ENCODE assay signal across 23 cellular contexts in genomic region chr1:9435101-9435636, GRCh38.
DNase-seq lines count a peak whose midpoint lies in the region; ATAC-seq, FAIRE-seq and TF ChIP-seq lines count a peak whose summit lies in the region.
"Had no signal": no experiment of that assay in that cellular context is flagged by ENCODE, and none has a peak within 500 bp of the region (broad histone marks: within the 10 kb centered on the region; RNA-seq: fewer than 3 reads in every experiment).

No MANE protein-coding gene starts in this region.

- no peaks in the 10 kb centered on the region for H3K27me3 ChIP-seq in gastrocnemius medialis
- H3K27me3 ChIP-seq: gastroesophageal sphincter had no signal

- peaks cover 2% of the 10 kb centered on the region for H3K4me1 Mint-ChIP-seq in activated CD8-positive, alpha-beta memory T cell treated with anti-CD3 and anti-CD28 coated beads, Interleukin-2, amount 10 ng/mL, durations not matched to agents 7 days and 5 days

- H3K36me3 ChIP-seq in gastrocnemius medialis = no peaks in the 10 kb centered on the region
- H3K36me3 ChIP-seq: gastroesophageal sphincter had no signal

- no peak overlapping the region for H3K27ac Mint-ChIP-seq in activated CD8-positive, alpha-beta memory T cell treated with anti-CD3 and anti-CD28 coated beads, Interleukin-2, amount 10 ng/mL, durations not matched to agents 7 days and 5 days
- H3K27ac Mint-ChIP-seq: activated naive CD8-positive, alpha-beta T cell; activated T-cell treated with anti-CD3 and anti-CD28 coated beads, Interleukin-2, amount 50 U/mL, for 24 hours; CD4-positive, alpha-beta memory T cell; IgD-negative memory B cell; stimulated activated memory B cell treated with anti-CD40 and anti-IgM and Interleukin-4, amounts not matched to agents 10 μg/mL and 1 μg/mL and 100 μg/mL, for 72 hours had no signal

- in situ Hi-C loops in gastrocnemius medialis (cut with MboI; ENCODE audit: low sequenced_read_pairs in 4 of 4) = no loop called here

- CTCF ChIA-PET in activated CD8-positive, alpha-beta memory T cell treated with anti-CD3 and anti-CD28 coated beads, Interleukin-2, amount 10 ng/mL, durations not matched to agents 7 days and 5 days (lab: Charles Lee) = interaction anchor here (2.0 kb wide), 1 partner anchor 146 kb away, joined by 5 read pairs; no protein-coding TSS in a partner anchor

- peak overlapping the region in 3 of 4 donors; percentile 73 to 96 (median 90) for H3K27ac ChIP-seq in gastrocnemius medialis

- no peaks in the 10 kb centered on the region for H3K9me3 ChIP-seq in gastrocnemius medialis
- H3K9me3 ChIP-seq: gastroesophageal sphincter had no signal

- H3K9me3 Mint-ChIP-seq in activated CD8-positive, alpha-beta memory T cell treated with anti-CD3 and anti-CD28 coated beads, Interleukin-2, amount 10 ng/mL, durations not matched to agents 7 days and 5 days (ENCODE audit: low read depth) = no peaks in the 10 kb centered on the region
- H3K9me3 Mint-ChIP-seq: activated T-cell treated with anti-CD3 and anti-CD28 coated beads, Interleukin-2, amount 50 U/mL, for 24 hours; CD4-positive, alpha-beta memory T cell; IgD-negative memory B cell; stimulated activated memory B cell treated with anti-CD40 and anti-IgM and Interleukin-4, amounts not matched to agents 10 μg/mL and 1 μg/mL and 100 μg/mL, for 72 hours had no signal

- no peak overlapping the region for H3K4me3 ChIP-seq in gastrocnemius medialis
- H3K4me3 ChIP-seq: gastroesophageal sphincter, skin epidermis had no signal

- no peaks in the 10 kb centered on the region for H3K36me3 Mint-ChIP-seq in activated CD8-positive, alpha-beta memory T cell treated with anti-CD3 and anti-CD28 coated beads, Interleukin-2, amount 10 ng/mL, durations not matched to agents 7 days and 5 days
- H3K36me3 Mint-ChIP-seq: activated naive CD8-positive, alpha-beta T cell; CD4-positive, alpha-beta memory T cell; stimulated activated memory B cell treated with anti-CD40 and anti-IgM and Interleukin-4, amounts not matched to agents 10 μg/mL and 1 μg/mL and 100 μg/mL, for 72 hours had no signal

- TF ChIP-seq POLR2A in gastrocnemius medialis (IDR thresholded peaks at IDR 0.05) = no peak

- peaks cover 38 to 44% of the 10 kb centered on the region in 2 donors for H3K4me1 ChIP-seq in gastrocnemius medialis

- DNase-seq in GM18507 (ENCODE audit: extremely low spot score, insufficient read length, low read depth) (no peak), dermis microvascular lymphatic vessel endothelial cell (ENCODE audit: low read depth in 2 of 2) (peak; percentile 52 to 74), left colon (peak in 1 of 2 donors; percentile 73), gastrocnemius medialis (no peak), globus pallidus (ENCODE audit: low spot score) (no peak)
- no peak for DNase-seq in stimulated activated CD4-positive, alpha-beta T cell treated with anti-CD3 and anti-CD28 coated beads, Interleukin-1b, Interleukin-23, amount 100 ng/mL, for 48 hours
- no peak for DNase-seq in activated CD8-positive, alpha-beta memory T cell treated with anti-CD3 and anti-CD28 coated beads, Interleukin-2, amount 10 ng/mL, durations not matched to agents 7 days and 5 days
- DNase-seq: activated T-cell treated with anti-CD3 and anti-CD28 coated beads, Interleukin-2, amount 50 U/mL, for 24 hours; CD4-positive, alpha-beta memory T cell; central memory CD4-positive, alpha-beta T cell; DND-41; NCI-H2081; NCI-H526 treated with DMSO at 0.1 percent for 48 hours; nucleus accumbens; OCI-M1 had no signal

- FAIRE-seq in GM18507 (lab: Jason Lieb, UNC) = peak; percentile 15
- FAIRE-seq: endometrium, TTC549 had no signal

- peak; percentile 85 for ATAC-seq in left colon
- no peak for ATAC-seq in gastrocnemius medialis
- ATAC-seq in HG02938 (IDR thresholded peaks at IDR 0.05; ENCODE audit: unreplicated experiment) = no peak
- ATAC-seq in activated CD8-positive, alpha-beta memory T cell treated with anti-CD3 and anti-CD28 coated beads, Interleukin-2, amount 10 ng/mL, durations not matched to agents 7 days and 5 days = no peak
- ATAC-seq: gastroesophageal sphincter; stimulated activated memory B cell treated with anti-CD40 and anti-IgM and Interleukin-4, amounts not matched to agents 10 μg/mL and 1 μg/mL and 100 μg/mL, for 72 hours had no signal

- no peak for TF ChIP-seq CTCF in gastrocnemius medialis (IDR thresholded peaks at IDR 0.05 in 4 of 5, conservative IDR thresholded peaks at IDR 0.05 in 1 of 5)

- intact Hi-C loops in left colon (cut with DNase I, micrococcal nuclease) (no loop called here), gastrocnemius medialis (cut with DNase I; ENCODE audit: low total_unique reads) (loop anchor here (10.0 kb wide), 1 partner anchor 370 kb away; the partner anchor contains the start of gene SLC2A5)

- no peak overlapping the region for H3K4me3 Mint-ChIP-seq in activated CD8-positive, alpha-beta memory T cell treated with anti-CD3 and anti-CD28 coated beads, Interleukin-2, amount 10 ng/mL, durations not matched to agents 7 days and 5 days
- H3K4me3 Mint-ChIP-seq: activated naive CD8-positive, alpha-beta T cell; activated T-cell treated with anti-CD3 and anti-CD28 coated beads, Interleukin-2, amount 50 U/mL, for 24 hours; CD4-positive, alpha-beta memory T cell; stimulated activated memory B cell treated with anti-CD40 and anti-IgM and Interleukin-4, amounts not matched to agents 10 μg/mL and 1 μg/mL and 100 μg/mL, for 72 hours had no signal

- peaks cover 38% of the 10 kb centered on the region for H3K27me3 Mint-ChIP-seq in activated CD8-positive, alpha-beta memory T cell treated with anti-CD3 and anti-CD28 coated beads, Interleukin-2, amount 10 ng/mL, durations not matched to agents 7 days and 5 days
- H3K27me3 Mint-ChIP-seq: activated naive CD8-positive, alpha-beta T cell; activated T-cell treated with anti-CD3 and anti-CD28 coated beads, Interleukin-2, amount 50 U/mL, for 24 hours had no signal

Comparison
In these comparisons a context has a peak if more than half of its experiments do, and no peak if none do; other contexts are left out.
1. DNase-seq: peak in dermis microvascular lymphatic vessel endothelial cell (2 of 2); none in GM18507 (single experiment), gastrocnemius medialis (0 of 2), stimulated activated CD4-positive, alpha-beta T cell treated with anti-CD3 and anti-CD28 coated beads, Interleukin-1b, Interleukin-23, amount 100 ng/mL, for 48 hours (single experiment), globus pallidus (single experiment) and activated CD8-positive, alpha-beta memory T cell treated with anti-CD3 and anti-CD28 coated beads, Interleukin-2, amount 10 ng/mL, durations not matched to agents 7 days and 5 days (single experiment).